ENCODE assay signal across 10 cellular contexts in the genomic region with DNA sequence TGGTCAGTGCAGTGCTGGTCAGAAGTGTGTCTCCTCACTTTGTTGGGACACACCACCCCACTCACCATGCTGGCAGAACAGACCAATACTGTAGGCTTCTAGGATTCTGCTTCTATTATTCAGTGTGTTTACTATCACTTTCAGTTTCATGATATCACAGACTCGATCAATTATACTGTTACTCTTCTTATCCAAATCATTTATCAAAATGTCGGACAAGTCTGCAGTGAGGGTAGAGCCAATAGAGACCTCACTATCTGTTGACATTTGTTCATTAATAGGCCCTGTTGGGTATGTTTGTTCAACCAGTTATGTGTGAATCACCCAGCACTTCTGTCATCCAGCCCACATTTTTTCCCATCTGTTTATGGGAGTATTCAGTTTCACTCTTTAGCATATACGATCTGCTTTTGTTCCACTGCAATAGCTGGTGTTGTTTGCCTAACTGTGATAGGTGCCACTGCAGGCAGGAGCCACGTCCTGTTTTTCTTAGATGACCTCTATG.
DNase-seq lines count a peak whose midpoint lies in the region; ATAC-seq, FAIRE-seq and TF ChIP-seq lines count a peak whose summit lies in the region.
"Had no signal": no experiment of that assay in that cellular context is flagged by ENCODE, and none has a peak within 500 bp of the region (broad histone marks: within the 10 kb centered on the region; RNA-seq: fewer than 3 reads in every experiment).

No MANE protein-coding gene starts in this region.

- peak overlapping the region; percentile 72 for H3K4me3 ChIP-seq in endocrine pancreas (ENCODE audit: control insufficient read depth, insufficient read depth, low read length)
- H3K4me3 ChIP-seq in prostate gland, result peak overlapping the region; percentile 11 to 26

- peak overlapping the region; percentile 89 for H3K27ac Mint-ChIP-seq in activated CD4-positive, alpha-beta T cell treated with anti-CD3 and anti-CD28 coated beads, Interleukin-2, amount 10 ng/mL, durations not matched to agents 7 days and 5 days
- H3K27ac Mint-ChIP-seq: activated B cell treated with CpG ODN at 0.5 μM for 24 hours had no signal

- H3K36me3 ChIP-seq in endocrine pancreas (ENCODE audit: control insufficient read depth, insufficient read depth, low read length) (no peaks in the 10 kb centered on the region), prostate gland (no peaks in the 10 kb centered on the region)

- FAIRE-seq in D721Med (lab: Jason Lieb, UNC), result no peak
- FAIRE-seq: G401.6 had no signal

- H3K27me3 Mint-ChIP-seq in activated CD4-positive, alpha-beta T cell treated with anti-CD3 and anti-CD28 coated beads, Interleukin-2, amount 10 ng/mL, durations not matched to agents 7 days and 5 days, result no peaks in the 10 kb centered on the region

- no peaks in the 10 kb centered on the region for H3K27me3 ChIP-seq in endocrine pancreas (ENCODE audit: control insufficient read depth, insufficient read depth, low read length)
- H3K27me3 ChIP-seq in prostate gland (replicated peaks; ENCODE audit: insufficient read depth), result no peaks in the 10 kb centered on the region

- no peak overlapping the region for H3K9ac ChIP-seq in endocrine pancreas (ENCODE audit: control insufficient read depth, insufficient read depth, low read length)

- POLR2A ChIA-PET in activated CD4-positive, alpha-beta T cell treated with anti-CD3 and anti-CD28 coated beads, Interleukin-2, amount 10 ng/mL, durations not matched to agents 7 days and 5 days (lab: Charles Lee), result no interaction called here

- peak overlapping the region; percentile 15 to 56 for H3K27ac ChIP-seq in prostate gland

- H3K9me3 Mint-ChIP-seq in activated CD4-positive, alpha-beta T cell treated with anti-CD3 and anti-CD28 coated beads, Interleukin-2, amount 10 ng/mL, durations not matched to agents 7 days and 5 days, result peaks cover 14% of the 10 kb centered on the region
- H3K9me3 Mint-ChIP-seq: activated B cell treated with CpG ODN at 0.5 μM for 24 hours had no signal

- peaks cover 47% of the 10 kb centered on the region for H3K4me1 Mint-ChIP-seq in activated CD4-positive, alpha-beta T cell treated with anti-CD3 and anti-CD28 coated beads, Interleukin-2, amount 10 ng/mL, durations not matched to agents 7 days and 5 days

- no peak for TF ChIP-seq CTCF in prostate gland (IDR thresholded peaks at IDR 0.05)
- no peak for TF ChIP-seq CTCF in D721Med (IDR thresholded peaks at IDR 0.05; ENCODE audit: insufficient read depth, missing control alignments)

- intact Hi-C loops in prostate gland (cut with DNase I), result no loop called here

- peaks cover 22% of the 10 kb centered on the region for H3K36me3 Mint-ChIP-seq in activated CD4-positive, alpha-beta T cell treated with anti-CD3 and anti-CD28 coated beads, Interleukin-2, amount 10 ng/mL, durations not matched to agents 7 days and 5 days (ENCODE audit: low read depth)

- peaks cover 3% of the 10 kb centered on the region for H3K9me3 ChIP-seq in endocrine pancreas (ENCODE audit: control insufficient read depth, low read length)
- no peaks in the 10 kb centered on the region for H3K9me3 ChIP-seq in prostate gland

- DNase-seq in activated CD4-positive, alpha-beta T cell treated with anti-CD3 and anti-CD28 coated beads, Interleukin-2, amount 10 ng/mL, durations not matched to agents 7 days and 5 days, result no peak
- DNase-seq in activated CD4-positive, alpha-beta T cell treated with anti-CD3 and anti-CD28 coated beads for 1 hour, result no peak
- peak; percentile 85 for DNase-seq in OCI-M1 (lab: John Stamatoyannopoulos, UW)
- DNase-seq in prostate gland (ENCODE audit: low spot score), result peak; percentile 27
- no peak for DNase-seq in D721Med (ENCODE audit: insufficient read length, low spot score)
- DNase-seq in iPS-NIHi11 (ENCODE audit: low spot score), result no peak
- DNase-seq: activated B cell treated with CpG ODN at 0.5 μM for 24 hours had no signal

- WGBS in prostate gland, result 11% methylated on average over 4 of the region's 4 CpGs

- H3K4me1 ChIP-seq in endocrine pancreas (ENCODE audit: control insufficient read depth, insufficient read depth, low read length) (no peaks in the 10 kb centered on the region), prostate gland (replicated peaks) (no peaks in the 10 kb centered on the region)

- CTCF ChIA-PET in activated CD4-positive, alpha-beta T cell treated with anti-CD3 and anti-CD28 coated beads, Interleukin-2, amount 10 ng/mL, durations not matched to agents 7 days and 5 days (lab: Charles Lee), result interaction anchor here (0.5 kb wide), 1 partner anchor 251 kb away, joined by 5 read pairs; no protein-coding TSS in a partner anchor

- ATAC-seq in GM21737 (IDR thresholded peaks at IDR 0.05; ENCODE audit: unreplicated experiment), result no peak

- TF ChIP-seq POLR2A in prostate gland (IDR thresholded peaks at IDR 0.05), result no peak

- H3K4me3 Mint-ChIP-seq in activated CD4-positive, alpha-beta T cell treated with anti-CD3 and anti-CD28 coated beads, Interleukin-2, amount 10 ng/mL, durations not matched to agents 7 days and 5 days, result peak overlapping the region; percentile 64
- H3K4me3 Mint-ChIP-seq: activated B cell treated with CpG ODN at 0.5 μM for 24 hours had no signal

Comparison
In these comparisons a context has a peak if more than half of its experiments do, and no peak if none do; other contexts are left out.
1. DNase-seq: peak in OCI-M1 (single experiment) and prostate gland (single experiment); none in activated CD4-positive, alpha-beta T cell treated with anti-CD3 and anti-CD28 coated beads, Interleukin-2, amount 10 ng/mL, durations not matched to agents 7 days and 5 days (single experiment), activated CD4-positive, alpha-beta T cell treated with anti-CD3 and anti-CD28 coated beads for 1 hour (single experiment), D721Med (single experiment) and iPS-NIHi11 (single experiment).